Comparison of ENCODE assay signal across 1 cellular context in genomic region chr1:3773572-3774502, GRCh38.
A peak's percentile ranks its signal among the peaks of the same experiment; 100 is the strongest.
TF ChIP-seq lines count a peak whose summit lies in the region.

No MANE protein-coding gene starts in this region.

TF ChIP-seq in K562, 482 proteins besides CTCF, POLR2A, EP300 and RAD21 (continues in another document):
- TF ChIP-seq CBFA2T3 (IDR thresholded peaks at IDR 0.05) (no peak), ZBTB2 (IDR thresholded peaks at IDR 0.05) (no peak), CHAMP1 (IDR thresholded peaks at IDR 0.05) (no peak), CBFA2T2 (conservative IDR thresholded peaks at IDR 0.05) (no peak), ZNF407 (IDR thresholded peaks at IDR 0.05; ENCODE audit: low read depth) (no peak), STAT6 (CRISPR knock-in tag; IDR thresholded peaks at IDR 0.05) (no peak), NEUROD1 (IDR thresholded peaks at IDR 0.05; ENCODE audit: borderline replicate concordance, low read depth, low read length, partially characterized antibody) (peak; percentile 9), TGIF2 (CRISPR knock-in tag; IDR thresholded peaks at IDR 0.05) (no peak), MXD1 (CRISPR knock-in tag; IDR thresholded peaks at IDR 0.05; ENCODE audit: borderline replicate concordance, poor library complexity, severe bottlenecking) (no peak), E2F5 (CRISPR knock-in tag; IDR thresholded peaks at IDR 0.05) (no peak), CREB3L1 (IDR thresholded peaks at IDR 0.05; ENCODE audit: borderline replicate concordance, low read depth) (no peak), ZBTB33 (CRISPR knock-in tag; IDR thresholded peaks at IDR 0.05) (no peak), ZNF274 (IDR thresholded peaks at IDR 0.05; ENCODE audit: borderline replicate concordance, low read depth, low read length) (no peak), TAF15 (IDR thresholded peaks at IDR 0.05; ENCODE audit: low read depth, low read length) (no peak), NKRF (IDR thresholded peaks at IDR 0.05; ENCODE audit: borderline replicate concordance) (peak; percentile 76), ZNF79 (CRISPR knock-in tag; IDR thresholded peaks at IDR 0.05; ENCODE audit: low read depth) (no peak), ATF7 (IDR thresholded peaks at IDR 0.05) (no peak), ESRRA (IDR thresholded peaks at IDR 0.05; ENCODE audit: borderline replicate concordance, low read depth) (no peak), MLX (CRISPR knock-in tag; conservative IDR thresholded peaks at IDR 0.05) (no peak), KAT7 (CRISPR knock-in tag; IDR thresholded peaks at IDR 0.05; ENCODE audit: borderline replicate concordance) (0 out of 2 replicates have a peak, but pooled peaks have one; percentile 70), MYC (IDR thresholded peaks at IDR 0.05; ENCODE audit: low read depth, low read length) (peak; percentile 61), MYC (CRISPR knock-in tag; IDR thresholded peaks at IDR 0.05; ENCODE audit: borderline replicate concordance, low read depth) (no peak), CTBP1 (IDR thresholded peaks at IDR 0.05; ENCODE audit: borderline replicate concordance) (no peak), U2AF1 (optimal IDR thresholded peaks at IDR 0.05; ENCODE audit: low read depth, low read length) (no peak), DACH1 (IDR thresholded peaks at IDR 0.05; ENCODE audit: partially characterized antibody) (no peak), KLF16 (IDR thresholded peaks at IDR 0.05) (no peak)
